ENCODE assay signal across 7 cellular contexts in genomic region chr10:48160670-48161069, GRCh38.
A peak's percentile ranks its signal among the peaks of the same experiment; 100 is the strongest.
DNase-seq lines count a peak whose midpoint lies in the region; ATAC-seq, FAIRE-seq and TF ChIP-seq lines count a peak whose summit lies in the region.
"Not testable (repeated sequence)": the region's sequence is repeated elsewhere in the genome, so short reads cannot be mapped to it uniquely, and the experiment has no call there.

No MANE protein-coding gene starts in this region.

- not testable (repeated sequence) for H4K8ac ChIP-seq in H9 (replicated peaks; ENCODE audit: insufficient read length, low read depth, low read length)

- not testable (repeated sequence) for H2BK20ac ChIP-seq in H9 (ENCODE audit: low read depth, low read length, poor library complexity, severe bottlenecking)

- DNase-seq in D721Med (ENCODE audit: insufficient read length, low spot score); H9; brain microvascular endothelial cell; retinal pigment epithelial cell (ENCODE audit: low read depth): not testable (repeated sequence)
- DNase-seq in activated CD4-positive, alpha-beta T cell treated with anti-CD3 and anti-CD28 coated beads for 48 hours, result peak; percentile 20
- DNase-seq in left ventricle myocardium superior, result peak; percentile 35

- H3K4me3 ChIP-seq in OCI-LY1 (ENCODE audit: low read depth, low read length, poor library complexity, severe bottlenecking); brain microvascular endothelial cell (ENCODE audit: low read depth, low read length); retinal pigment epithelial cell (ENCODE audit: low read length): not testable (repeated sequence)

- intact Hi-C loops in left ventricle myocardium superior (cut with micrococcal nuclease), result not testable (repeated sequence)

- H3K9me3 ChIP-seq in H9 (ENCODE audit: control insufficient read depth, low read depth, low read length); OCI-LY1 (ENCODE audit: low read length): not testable (repeated sequence)

- H3K79me1 ChIP-seq in H9 (ENCODE audit: insufficient read depth, low read depth, low read length, poor library complexity, severe bottlenecking), result not testable (repeated sequence)

- H3K27ac ChIP-seq in H9 (ENCODE audit: insufficient read length, low read depth, low read length); OCI-LY1 (ENCODE audit: low read depth, low read length, poor library complexity, severe bottlenecking); brain microvascular endothelial cell: not testable (repeated sequence)

- H2BK15ac ChIP-seq in H9 (ENCODE audit: low read depth, low read length), result not testable (repeated sequence)

- not testable (repeated sequence) for H3K18ac ChIP-seq in H9 (ENCODE audit: insufficient read length, low read depth, low read length)

- not testable (repeated sequence) for H3K4me3 Mint-ChIP-seq in H9

- H3K23me2 ChIP-seq in H9 (ENCODE audit: insufficient read length, low read depth, low read length, poor library complexity, severe bottlenecking), result not testable (repeated sequence)

- ATAC-seq in left ventricle myocardium superior, result not testable (repeated sequence)

- H3K79me2 ChIP-seq in H9 (ENCODE audit: insufficient read depth, low read length); OCI-LY1 (ENCODE audit: insufficient read depth, low read length): not testable (repeated sequence)

- not testable (repeated sequence) for H2AK5ac ChIP-seq in H9 (ENCODE audit: insufficient read length, low read length)

- not testable (repeated sequence) for H3K9me2 ChIP-seq in OCI-LY1 (ENCODE audit: low read depth, low read length)

- H3K27ac Mint-ChIP-seq in H9, result not testable (repeated sequence)

- not testable (repeated sequence) for H2BK120ac ChIP-seq in H9 (ENCODE audit: low read depth, low read length, poor library complexity, severe bottlenecking)

- H3K4ac ChIP-seq in H9 (ENCODE audit: low read depth, low read length), result not testable (repeated sequence)

- H3F3A ChIP-seq in OCI-LY1 (ENCODE audit: insufficient read depth, low read length), result not testable (repeated sequence)

- not testable (repeated sequence) for H3K23ac ChIP-seq in H9 (ENCODE audit: insufficient read length, low read depth, low read length)

- peak; percentile 9 for TF ChIP-seq CTCF in D721Med (IDR thresholded peaks at IDR 0.05; ENCODE audit: insufficient read depth, missing control alignments)
- peak; percentile 49 for TF ChIP-seq CTCF in H9 (conservative IDR thresholded peaks at IDR 0.05)
- 0 out of 2 replicates have a peak, but pooled peaks have one; percentile 4 for TF ChIP-seq CTCF in OCI-LY1 (IDR thresholded peaks at IDR 0.05; ENCODE audit: low read length)
- peak; percentile 18 for TF ChIP-seq CTCF in brain microvascular endothelial cell (IDR thresholded peaks at IDR 0.05; ENCODE audit: low read depth, low read length, missing control alignments)
- peak; percentile 3 for TF ChIP-seq CTCF in retinal pigment epithelial cell (conservative IDR thresholded peaks at IDR 0.05; ENCODE audit: low read depth, low read length)

- not testable (repeated sequence) for H4K91ac ChIP-seq in H9 (ENCODE audit: insufficient read length, low read depth, low read length)

- not testable (repeated sequence) for H2BK12ac ChIP-seq in H9 (ENCODE audit: insufficient read length, low read depth, low read length)

- H3K36me3 ChIP-seq in OCI-LY1 (ENCODE audit: insufficient read depth, low read length); brain microvascular endothelial cell (replicated peaks): not testable (repeated sequence)

- not testable (repeated sequence) for H4K20me1 ChIP-seq in H9 (ENCODE audit: control insufficient read depth, insufficient read depth, insufficient read length); OCI-LY1 (ENCODE audit: insufficient read depth, low read length)

- H3K4me1 Mint-ChIP-seq in H9, result not testable (repeated sequence)

- H2AFZ ChIP-seq in H9 (ENCODE audit: low read length); OCI-LY1 (ENCODE audit: low read length): not testable (repeated sequence)

- H3T11ph ChIP-seq in H9 (ENCODE audit: low read length), result not testable (repeated sequence)

- not testable (repeated sequence) for H3K14ac ChIP-seq in H9 (ENCODE audit: insufficient read depth, low read length)

- H3K56ac ChIP-seq in H9 (ENCODE audit: insufficient read length, low read depth, low read length), result not testable (repeated sequence)

- H3K9ac ChIP-seq in H9 (ENCODE audit: extremely low read depth, insufficient read length, low read length); OCI-LY1 (ENCODE audit: low read length): not testable (repeated sequence)

- not testable (repeated sequence) for H2BK5ac ChIP-seq in H9 (ENCODE audit: insufficient read length, low read length)

- not testable (repeated sequence) for H3K4me1 ChIP-seq in H9 (ENCODE audit: insufficient read depth, low read length); OCI-LY1 (ENCODE audit: insufficient read depth, low read length, severe bottlenecking)

- not testable (repeated sequence) for H4K5ac ChIP-seq in H9 (ENCODE audit: insufficient read length, low read depth, low read length)

- not testable (repeated sequence) for H3K4me2 ChIP-seq in H9 (ENCODE audit: insufficient read depth, insufficient read length, low read length); OCI-LY1 (ENCODE audit: low read length)

- not testable (repeated sequence) for H3K27me3 Mint-ChIP-seq in H9 (ENCODE audit: low read depth)

- FAIRE-seq in D721Med (lab: Jason Lieb, UNC), result not testable (repeated sequence)

- WGBS in H9 (ENCODE audit: extremely low coverage, insufficient read length, low lambda C conversion rate), result no CpG with 5 or more reads among the region's 5 CpGs

- not testable (repeated sequence) for H3K9me3 Mint-ChIP-seq in H9

- H3K36me3 Mint-ChIP-seq in H9 (ENCODE audit: insufficient read depth in 1 of 3, low read depth in 3 of 3), result not testable (repeated sequence)

- not testable (repeated sequence) for H3K27me3 ChIP-seq in H9 (ENCODE audit: insufficient read depth, low read length); OCI-LY1 (ENCODE audit: insufficient read depth, low read length); brain microvascular endothelial cell (replicated peaks)

- in situ Hi-C loops in brain microvascular endothelial cell (cut with HindIII; ENCODE audit: low pct_ligation_motif_present, low sequenced_read_pairs), result not testable (repeated sequence)
